8 cellular contexts compared by ENCODE assay signal in genomic region chr15:77024273-77025065, GRCh38. TPM values are rescaled to one million over a fixed set of nuclear protein-coding genes. Genes with fewer than 3 reads are reported as not detected.
DNase-seq lines count a peak whose midpoint lies in the region; ATAC-seq and TF ChIP-seq lines count a peak whose summit lies in the region.

No MANE protein-coding gene starts in this region.

- H3K4me2 ChIP-seq in SU-DHL-6 (ENCODE audit: low read depth, low read length, poor library complexity, severe bottlenecking): no peak overlapping the region

- ATAC-seq in activated naive CD4-positive, alpha-beta T cell treated with anti-CD3 and anti-CD28 coated beads, Interleukin-2, amount 50 U/mL, for 72 hours: peak in 1 of 2 donors; percentile 42
- ATAC-seq in Right ventricle myocardium inferior (peak; percentile 56), GM18873 (IDR thresholded peaks at IDR 0.05; ENCODE audit: low FRiP score, unreplicated experiment) (no peak), GM21825 (IDR thresholded peaks at IDR 0.05; ENCODE audit: unreplicated experiment) (no peak)

- peak overlapping the region; percentile 65 to 95 for H3K27ac Mint-ChIP-seq in activated naive CD4-positive, alpha-beta T cell treated with anti-CD3 and anti-CD28 coated beads, Interleukin-2, amount 50 U/mL, for 72 hours
- H3K27ac Mint-ChIP-seq in progenitor cell of endocrine pancreas: no peak overlapping the region

- no peaks in the 10 kb centered on the region for H3K36me3 ChIP-seq in SU-DHL-6 (ENCODE audit: low read length)

- intact Hi-C loops in Right ventricle myocardium inferior (cut with DNase I): loop anchor here (2.0 kb wide), 1 partner anchor 518 kb away; no protein-coding TSS in a partner anchor

- no peaks in the 10 kb centered on the region for H3K9me3 ChIP-seq in SU-DHL-6 (ENCODE audit: insufficient read depth, low read length)

- H3F3A ChIP-seq in SU-DHL-6 (ENCODE audit: insufficient read depth): no peaks in the 10 kb centered on the region

- peak; percentile 96 for TF ChIP-seq CTCF in SU-DHL-6 (IDR thresholded peaks at IDR 0.05; ENCODE audit: insufficient read depth, low read length, poor library complexity, severe bottlenecking)
- peak; percentile 98 for TF ChIP-seq CTCF in progenitor cell of endocrine pancreas (IDR thresholded peaks at IDR 0.05; ENCODE audit: unreplicated experiment)

- no peaks in the 10 kb centered on the region for H3K9me2 ChIP-seq in SU-DHL-6 (replicated peaks; ENCODE audit: insufficient read depth, low read length)

- no peaks in the 10 kb centered on the region for H3K79me2 ChIP-seq in SU-DHL-6 (ENCODE audit: insufficient read depth, low read length)

- DNase-seq in D341Med (ENCODE audit: low spot score) (peak; percentile 90), HUDEP-2 (lab: John Stamatoyannopoulos, UW; ENCODE audit: unreplicated experiment in 76 of 76) (peak in 50 of 76 experiments; percentile 2 to 68 (median 30)), Right ventricle myocardium inferior (ENCODE audit: missing footprints) (peak; percentile 82), progenitor cell of endocrine pancreas (ENCODE audit: low spot score, unreplicated experiment) (peak; percentile 80)
- DNase-seq in activated naive CD4-positive, alpha-beta T cell treated with anti-CD3 and anti-CD28 coated beads, Interleukin-2, amount 50 U/mL, for 72 hours (ENCODE audit: low spot score in 2 of 2): peak; percentile 59 to 79

- no peak overlapping the region for H3K4me3 Mint-ChIP-seq in progenitor cell of endocrine pancreas (ENCODE audit: low read depth)

- peaks cover 34% of the 10 kb centered on the region for H3K27me3 Mint-ChIP-seq in progenitor cell of endocrine pancreas

- H4K20me1 ChIP-seq in SU-DHL-6 (ENCODE audit: low read depth, low read length): no peaks in the 10 kb centered on the region

- H3K9ac ChIP-seq in SU-DHL-6 (ENCODE audit: low read length): no peak overlapping the region

- H3K36me3 Mint-ChIP-seq in activated naive CD4-positive, alpha-beta T cell treated with anti-CD3 and anti-CD28 coated beads, Interleukin-2, amount 50 U/mL, for 72 hours: peaks cover 5 to 29% of the 10 kb centered on the region in 2 donors
- H3K36me3 Mint-ChIP-seq in progenitor cell of endocrine pancreas (ENCODE audit: insufficient read depth): no peaks in the 10 kb centered on the region

- no peaks in the 10 kb centered on the region for H3K9me3 Mint-ChIP-seq in activated naive CD4-positive, alpha-beta T cell treated with anti-CD3 and anti-CD28 coated beads, Interleukin-2, amount 50 U/mL, for 72 hours
- no peaks in the 10 kb centered on the region for H3K9me3 Mint-ChIP-seq in progenitor cell of endocrine pancreas (ENCODE audit: low read depth)

- no peak overlapping the region for H3K27ac ChIP-seq in SU-DHL-6 (ENCODE audit: low read depth, low read length)

- no peak overlapping the region for H3K4me3 ChIP-seq in SU-DHL-6 (ENCODE audit: insufficient read depth, low read length, poor library complexity, severe bottlenecking)

- no peaks in the 10 kb centered on the region for H3K4me1 Mint-ChIP-seq in progenitor cell of endocrine pancreas (ENCODE audit: low read depth)

- no peak overlapping the region for H2AFZ ChIP-seq in SU-DHL-6 (ENCODE audit: low read depth, low read length, severe bottlenecking)

- no peaks in the 10 kb centered on the region for H3K27me3 ChIP-seq in SU-DHL-6 (ENCODE audit: low read length)

RNA-seq across cellular contexts. Expression of gene PSTPIP1, which starts 29.5 kb away (rescaled TPM):
- 100 to 1,000 TPM in 1 of 2 donors, 10 to 100 TPM in 1; 95.5 to 149 TPM for total RNA-seq in activated naive CD4-positive, alpha-beta T cell treated with anti-CD3 and anti-CD28 coated beads, Interleukin-2, amount 50 U/mL, for 72 hours
- total RNA-seq in Right ventricle myocardium inferior (4.5 TPM), progenitor cell of endocrine pancreas (not detected in 2 replicates)

RNA-seq across cellular contexts. Expression of gene TSPAN3, which starts 46.4 kb away (rescaled TPM):
- 10 to 100 TPM in 1 of 2 donors, 1 to 10 TPM in 1; 6.9 to 27.1 TPM for total RNA-seq in activated naive CD4-positive, alpha-beta T cell treated with anti-CD3 and anti-CD28 coated beads, Interleukin-2, amount 50 U/mL, for 72 hours
- total RNA-seq in Right ventricle myocardium inferior: 98.3 TPM
- 337 and 352 TPM in 2 replicates for total RNA-seq in progenitor cell of endocrine pancreas

Comparison
In these comparisons a context has a peak if more than half of its experiments do, and no peak if none do; other contexts are left out.
1. DNase-seq: peak in every context shown above with its lines; median percentile 90 in D341Med; 82 in Right ventricle myocardium inferior; 80 in progenitor cell of endocrine pancreas; 69 in activated naive CD4-positive, alpha-beta T cell treated with anti-CD3 and anti-CD28 coated beads, Interleukin-2, amount 50 U/mL, for 72 hours; 30 in HUDEP-2.
2. RNA of gene PSTPIP1, which starts 29.5 kb away (total RNA-seq): 95.5 to 149 TPM in activated naive CD4-positive, alpha-beta T cell treated with anti-CD3 and anti-CD28 coated beads, Interleukin-2, amount 50 U/mL, for 72 hours; 4.5 TPM in Right ventricle myocardium inferior (single experiment) and not detected in progenitor cell of endocrine pancreas; every median in the first group is over 10 times any median in the second.